ENCODE assay signal across 8 cellular contexts in genomic region chr17:8176197-8176940, GRCh38.
DNase-seq lines count a peak whose midpoint lies in the region; TF ChIP-seq lines count a peak whose summit lies in the region.

TSS of gene TMEM107 (minus strand) at chr17:8176380. CDS start at chr17:8176286, 94 bp downstream.

- no peak for TF ChIP-seq CTCF in nephron (IDR thresholded peaks at IDR 0.05; ENCODE audit: unreplicated experiment in 3 of 3)

- DNase-seq in AG08396 (ENCODE audit: low spot score) (peak; percentile 84), KG1 (lab: John Stamatoyannopoulos, UW) (peak; percentile 41), SHP77 treated with DMSO at 0.1 percent for 48 hours (lab: John Stamatoyannopoulos, UW) (peak; percentile 89), fibroblast of the conjunctiva (ENCODE audit: low read depth) (peak; percentile 62), stromal cell of bone marrow (ENCODE audit: low read depth) (peak; percentile 73)
- peak; percentile 96 for DNase-seq in activated effector memory CD4-positive, alpha-beta T cell treated with anti-CD3 and anti-CD28 coated beads, Interleukin-2, amount 50 U/mL, for 16 hours

- peak; percentile 70 for TF ChIP-seq POLR2A in GM19099 (IDR thresholded peaks at IDR 0.05; ENCODE audit: extremely low read depth, insufficient read length, low read depth)

- H3K36me3 Mint-ChIP-seq in nephron (ENCODE audit: low read depth), result no peaks in the 10 kb centered on the region

- H3K27ac Mint-ChIP-seq in nephron, result peak within 1 kb of the TSS; percentile 89 to 97 (median 96)

- H3K4me3 Mint-ChIP-seq in nephron, result peak within 1 kb of the TSS; percentile 86 to 95 (median 93)

- no peaks in the 10 kb centered on the region for H3K27me3 Mint-ChIP-seq in nephron (ENCODE audit: low read depth)

- H3K9me3 Mint-ChIP-seq in nephron, result no peaks in the 10 kb centered on the region

- H3K4me1 Mint-ChIP-seq in nephron, result peaks cover 38% of the 10 kb centered on the region

Comparison
In these comparisons a context has a peak if more than half of its experiments do, and no peak if none do; other contexts are left out.
1. Peak in every context shown above with its lines: DNase-seq.
2. DNase-seq: peak in every context shown above with its lines; median percentile 96 in activated effector memory CD4-positive, alpha-beta T cell treated with anti-CD3 and anti-CD28 coated beads, Interleukin-2, amount 50 U/mL, for 16 hours; 89 in SHP77 treated with DMSO at 0.1 percent for 48 hours; 84 in AG08396; 73 in stromal cell of bone marrow; 62 in fibroblast of the conjunctiva; 41 in KG1.